33 cellular contexts compared by ENCODE assay signal in genomic region chr4:152563209-152563608, GRCh38.
"Had no signal": no experiment of that assay in that cellular context is flagged by ENCODE, and none has a peak within 500 bp of the region (broad histone marks: within the 10 kb centered on the region; RNA-seq: fewer than 3 reads in every experiment).

No MANE protein-coding gene starts in this region.

- H3K27me3 ChIP-seq: ascending aorta, gastroesophageal sphincter, hepatocyte, pancreas, sigmoid colon, suprapubic skin, tibial nerve had no signal

- FAIRE-seq: endothelial cell of umbilical vein, keratinocyte, pancreas had no signal

- H3K27me3 Mint-ChIP-seq: activated CD4-positive, alpha-beta T cell treated with anti-CD3 and anti-CD28 coated beads for 36 hours; activated naive CD8-positive, alpha-beta T cell treated with anti-CD3 and anti-CD28 coated beads for 36 hours; naive thymus-derived CD8-positive, alpha-beta T cell had no signal

- H3K36me3 ChIP-seq: ascending aorta, gastroesophageal sphincter, pancreas, prostate gland, sigmoid colon, suprapubic skin, tibial nerve had no signal

- H3K4me2 ChIP-seq: hepatocyte, smooth muscle cell had no signal

- H3K79me2 ChIP-seq: hepatocyte had no signal

- H3K9me3 ChIP-seq: ascending aorta, gastroesophageal sphincter, pancreas, prostate gland, sigmoid colon, suprapubic skin, tibial nerve had no signal

- ATAC-seq: activated CD4-positive, alpha-beta T cell treated with anti-CD3 and anti-CD28 coated beads for 36 hours; effector memory CD8-positive, alpha-beta T cell; gastroesophageal sphincter; left cardiac atrium; naive thymus-derived CD8-positive, alpha-beta T cell; pancreas had no signal

- H3K4me1 ChIP-seq: ascending aorta, gastroesophageal sphincter, pancreas, sigmoid colon, tibial nerve had no signal

- H3K27ac ChIP-seq: ascending aorta, gastroesophageal sphincter, hepatocyte, pancreas, prostate gland, sigmoid colon, suprapubic skin, tibial nerve had no signal

- H3K27ac Mint-ChIP-seq: activated CD4-positive, alpha-beta T cell treated with anti-CD3 and anti-CD28 coated beads for 36 hours; activated naive CD8-positive, alpha-beta T cell treated with anti-CD3 and anti-CD28 coated beads for 36 hours; brain; effector memory CD8-positive, alpha-beta T cell had no signal

- H3K36me3 Mint-ChIP-seq: activated naive CD8-positive, alpha-beta T cell treated with anti-CD3 and anti-CD28 coated beads for 36 hours; brain; mesothelial cell of epicardium had no signal

- H3K4me3 Mint-ChIP-seq: activated CD4-positive, alpha-beta T cell treated with anti-CD3 and anti-CD28 coated beads for 36 hours; activated naive CD8-positive, alpha-beta T cell treated with anti-CD3 and anti-CD28 coated beads for 36 hours; brain; effector memory CD8-positive, alpha-beta T cell; mesothelial cell of epicardium; naive thymus-derived CD8-positive, alpha-beta T cell; neural crest cell had no signal

- H3K4me1 Mint-ChIP-seq: activated CD4-positive, alpha-beta T cell treated with anti-CD3 and anti-CD28 coated beads for 36 hours; activated naive CD8-positive, alpha-beta T cell treated with anti-CD3 and anti-CD28 coated beads for 36 hours; neural crest cell had no signal

- H3K9me3 Mint-ChIP-seq: activated naive CD8-positive, alpha-beta T cell treated with anti-CD3 and anti-CD28 coated beads for 36 hours; brain; effector memory CD8-positive, alpha-beta T cell; mesothelial cell of epicardium; naive thymus-derived CD8-positive, alpha-beta T cell; neural crest cell had no signal

- H2AFZ ChIP-seq: hepatocyte had no signal

- DNase-seq: activated CD4-positive, alpha-beta T cell treated with anti-CD3 and anti-CD28 coated beads for 36 hours; activated CD4-positive, alpha-beta T cell treated with anti-CD3 and anti-CD28 coated beads, Interleukin-2, amount 50 U/mL, for 48 hours; activated CD4-positive, CD25-positive, alpha-beta regulatory T cell; activated CD8-positive, alpha-beta memory T cell treated with anti-CD3 and anti-CD28 coated beads for 24 hours; activated effector memory CD4-positive, alpha-beta T cell treated with Interleukin-2 at 50 U/mL for 16 hours; activated naive CD4-positive, alpha-beta T cell treated with Interleukin-2 at 50 U/mL for 16 hours; activated naive CD8-positive, alpha-beta T cell treated with anti-CD3 and anti-CD28 coated beads for 36 hours; cortex of kidney; effector memory CD8-positive, alpha-beta T cell; left cardiac atrium; mammary epithelial cell; naive thymus-derived CD8-positive, alpha-beta T cell; nucleus accumbens; pancreas; retina; sigmoid colon; stimulated activated CD4-positive, alpha-beta T cell treated with anti-CD3 and anti-CD28 coated beads, Interleukin-1b, Interleukin-23, amount 100 ng/mL, for 48 hours; stimulated activated CD4-positive, alpha-beta T cell treated with anti-CD3 and anti-CD28 coated beads, Interleukin-4, amount 100 ng/mL, for 4 hours; stimulated activated CD8-positive, alpha-beta memory T cell treated with anti-CD3 and anti-CD28 coated beads, Interleukin-4, amount 100 ng/mL, for 48 hours; stimulated activated naive CD4-positive, alpha-beta T cell; T-helper 2 cell had no signal

- H3K4me3 ChIP-seq: ascending aorta, gastroesophageal sphincter, hepatocyte, pancreas, prostate gland, sigmoid colon, smooth muscle cell, suprapubic skin, tibial nerve had no signal
